Comparison of ENCODE assay signal across 10 cellular contexts in genomic region chr19:13096968-13097330, GRCh38. TPM values are rescaled to one million over a fixed set of nuclear protein-coding genes. Genes with fewer than 3 reads are reported as not detected.
DNase-seq lines count a peak whose midpoint lies in the region; ATAC-seq and TF ChIP-seq lines count a peak whose summit lies in the region.
"Had no signal": no experiment of that assay in that cellular context is flagged by ENCODE, and none has a peak within 500 bp of the region (broad histone marks: within the 10 kb centered on the region; RNA-seq: fewer than 3 reads in every experiment).

No MANE protein-coding gene starts in this region.

- H3K4me3 Mint-ChIP-seq in activated T-helper 2 cell treated with anti-CD3 and anti-CD28 coated beads, Interferon-gamma antibody, Interleukin-2, Interleukin-4, amounts not matched to agents 10 μg/mL and 5 μg/mL and 100 μg/mL, durations not matched to agents 14 hours and 24 hours and 36 hours (ENCODE audit: low read depth) = peak overlapping the region; percentile 67
- peak overlapping the region; percentile 89 to 98 (median 97) for H3K4me3 Mint-ChIP-seq in naive B cell

- TF ChIP-seq CTCF in left ventricle myocardium inferior (IDR thresholded peaks at IDR 0.05; ENCODE audit: borderline replicate concordance) (no peak), upper lobe of right lung (IDR thresholded peaks at IDR 0.05) (no peak), foreskin fibroblast (IDR thresholded peaks at IDR 0.05; ENCODE audit: low read depth, low read length) (no peak)

- H3K9me3 Mint-ChIP-seq in activated T-helper 2 cell treated with anti-CD3 and anti-CD28 coated beads, Interferon-gamma antibody, Interleukin-2, Interleukin-4, amounts not matched to agents 10 μg/mL and 5 μg/mL and 100 μg/mL, durations not matched to agents 14 hours and 24 hours and 36 hours = no peaks in the 10 kb centered on the region
- H3K9me3 Mint-ChIP-seq in naive B cell = no peaks in the 10 kb centered on the region

- H3K27ac Mint-ChIP-seq in activated T-helper 2 cell treated with anti-CD3 and anti-CD28 coated beads, Interferon-gamma antibody, Interleukin-2, Interleukin-4, amounts not matched to agents 10 μg/mL and 5 μg/mL and 100 μg/mL, durations not matched to agents 14 hours and 24 hours and 36 hours = peak overlapping the region; percentile 72
- H3K27ac Mint-ChIP-seq in naive B cell = peak overlapping the region; percentile 86 to 99 (median 94)

- H3K4me3 ChIP-seq in left ventricle myocardium inferior = peak overlapping the region; percentile 70
- H3K4me3 ChIP-seq in upper lobe of right lung = peak overlapping the region; percentile 55
- no peak overlapping the region for H3K4me3 ChIP-seq in foreskin fibroblast (ENCODE audit: low read depth in 1 of 2, low read length in 2 of 2)

- peaks cover 42% of the 10 kb centered on the region for H3K4me1 Mint-ChIP-seq in activated T-helper 2 cell treated with anti-CD3 and anti-CD28 coated beads, Interferon-gamma antibody, Interleukin-2, Interleukin-4, amounts not matched to agents 10 μg/mL and 5 μg/mL and 100 μg/mL, durations not matched to agents 14 hours and 24 hours and 36 hours (ENCODE audit: low read depth)
- H3K4me1 Mint-ChIP-seq in naive B cell = peaks cover 35 to 62% (median 44%) of the 10 kb centered on the region in 3 donors

- peaks cover 3% of the 10 kb centered on the region for H3K36me3 Mint-ChIP-seq in activated T-helper 2 cell treated with anti-CD3 and anti-CD28 coated beads, Interferon-gamma antibody, Interleukin-2, Interleukin-4, amounts not matched to agents 10 μg/mL and 5 μg/mL and 100 μg/mL, durations not matched to agents 14 hours and 24 hours and 36 hours (ENCODE audit: low read depth)
- peaks cover 9% of the 10 kb centered on the region in 2 donors for H3K36me3 Mint-ChIP-seq in naive B cell

- H3K36me3 ChIP-seq in left ventricle myocardium inferior (peaks cover 10% of the 10 kb centered on the region), upper lobe of right lung (peaks cover 9% of the 10 kb centered on the region)

- H3K27me3 Mint-ChIP-seq in activated T-helper 2 cell treated with anti-CD3 and anti-CD28 coated beads, Interferon-gamma antibody, Interleukin-2, Interleukin-4, amounts not matched to agents 10 μg/mL and 5 μg/mL and 100 μg/mL, durations not matched to agents 14 hours and 24 hours and 36 hours (ENCODE audit: low read depth) = peaks cover 29% of the 10 kb centered on the region
- no peaks in the 10 kb centered on the region for H3K27me3 Mint-ChIP-seq in naive B cell

- no peak for ATAC-seq in Right ventricle myocardium superior (ENCODE audit: poor library complexity)
- ATAC-seq in naive B cell (ENCODE audit: low read depth in 2 of 2) = no peak
- ATAC-seq in upper lobe of right lung = no peak
- no peak for ATAC-seq in HG03521 (IDR thresholded peaks at IDR 0.05; ENCODE audit: unreplicated experiment)

- H3K9me3 ChIP-seq in left ventricle myocardium inferior (replicated peaks) (no peaks in the 10 kb centered on the region), upper lobe of right lung (no peaks in the 10 kb centered on the region)

- H3K27me3 ChIP-seq in left ventricle myocardium inferior (ENCODE audit: low read depth) = no peaks in the 10 kb centered on the region
- no peaks in the 10 kb centered on the region for H3K27me3 ChIP-seq in upper lobe of right lung

- intact Hi-C loops in left ventricle myocardium inferior (cut with micrococcal nuclease) = no loop called here
- intact Hi-C loops in Right ventricle myocardium superior (cut with DNase I) = no loop called here
- intact Hi-C loops in activated T-helper 2 cell treated with anti-CD3 and anti-CD28 coated beads, Interferon-gamma antibody, Interleukin-2, Interleukin-4, amounts not matched to agents 10 μg/mL and 5 μg/mL and 100 μg/mL, durations not matched to agents 14 hours and 24 hours and 36 hours (cut with micrococcal nuclease) = loop anchor here (1.0 to 5.0 kb wide), 2 partner anchors 85 to 260 kb away; partner anchors contain the start of gene MAST1
- intact Hi-C loops in upper lobe of right lung (cut with DNase I) = loop anchor here (10.0 kb wide), 2 partner anchors 72 to 122 kb away; no protein-coding TSS in a partner anchor

- peak overlapping the region; percentile 97 for H3K27ac ChIP-seq in left ventricle myocardium inferior (replicated peaks)
- H3K27ac ChIP-seq in upper lobe of right lung = no peak overlapping the region

- H3K4me1 ChIP-seq in left ventricle myocardium inferior (peaks cover 98% of the 10 kb centered on the region), upper lobe of right lung (peaks cover 52% of the 10 kb centered on the region)

- DNase-seq in left ventricle myocardium inferior (no peak), Right ventricle myocardium superior (no peak), naive B cell (no peak), upper lobe of right lung (no peak), NCI-H2107 treated with DMSO at 0.1 percent for 48 hours (lab: John Stamatoyannopoulos, UW; ENCODE audit: unreplicated experiment) (no peak), foreskin fibroblast (no peak)
- DNase-seq in activated T-helper 2 cell treated with anti-CD3 and anti-CD28 coated beads, Interferon-gamma antibody, Interleukin-2, Interleukin-4, amounts not matched to agents 10 μg/mL and 5 μg/mL and 100 μg/mL, durations not matched to agents 14 hours and 24 hours and 36 hours (ENCODE audit: low spot score) = no peak
- DNase-seq: NCI-H2227 treated with DMSO at 0.1 percent for 48 hours had no signal

RNA-seq across cellular contexts. Expression of gene LYL1, which starts 5.7 kb away (rescaled TPM):
- total RNA-seq in left ventricle myocardium inferior (6.3 TPM), Right ventricle myocardium superior (7.2 TPM), upper lobe of right lung (21.8 TPM)
- 5.5 and 5.6 TPM in 2 replicates for total RNA-seq in activated T-helper 2 cell treated with anti-CD3 and anti-CD28 coated beads, Interferon-gamma antibody, Interleukin-2, Interleukin-4, amounts not matched to agents 10 μg/mL and 5 μg/mL and 100 μg/mL, durations not matched to agents 14 hours and 24 hours and 36 hours
- 10 to 100 TPM; 39.9 to 88.3 (median 50.8) TPM for polyA plus RNA-seq in naive B cell (ENCODE audit: low read depth in 6 of 6)
- total RNA-seq: SK-MEL-5 had no signal

RNA-seq across cellular contexts. Expression of gene TRMT1, which starts 19.6 kb away (rescaled TPM):
- total RNA-seq in left ventricle myocardium inferior = 19.6 TPM
- total RNA-seq in Right ventricle myocardium superior = 18.4 TPM
- 112 and 116 TPM in 2 replicates for total RNA-seq in activated T-helper 2 cell treated with anti-CD3 and anti-CD28 coated beads, Interferon-gamma antibody, Interleukin-2, Interleukin-4, amounts not matched to agents 10 μg/mL and 5 μg/mL and 100 μg/mL, durations not matched to agents 14 hours and 24 hours and 36 hours
- polyA plus RNA-seq in naive B cell (ENCODE audit: low read depth in 6 of 6) = 10 to 100 TPM; 20.2 to 36.3 (median 24.1) TPM
- 33.7 TPM for total RNA-seq in upper lobe of right lung

RNA-seq across cellular contexts. Expression of gene NACC1, which starts 21.1 kb away (rescaled TPM):
- total RNA-seq in left ventricle myocardium inferior (35.4 TPM), Right ventricle myocardium superior (44.6 TPM), upper lobe of right lung (39.8 TPM)
- 117 and 132 TPM in 2 replicates for total RNA-seq in activated T-helper 2 cell treated with anti-CD3 and anti-CD28 coated beads, Interferon-gamma antibody, Interleukin-2, Interleukin-4, amounts not matched to agents 10 μg/mL and 5 μg/mL and 100 μg/mL, durations not matched to agents 14 hours and 24 hours and 36 hours
- 1 to 10 TPM in 2 of 6 donors, under 1 TPM in 4; 0.47 to 1.4 (median 0.67) TPM for polyA plus RNA-seq in naive B cell (ENCODE audit: low read depth in 6 of 6)

RNA-seq across cellular contexts. Expression of gene STX10, which starts 53.2 kb away (rescaled TPM):
- 39.2 TPM for total RNA-seq in left ventricle myocardium inferior
- total RNA-seq in Right ventricle myocardium superior = 38.2 TPM
- total RNA-seq in activated T-helper 2 cell treated with anti-CD3 and anti-CD28 coated beads, Interferon-gamma antibody, Interleukin-2, Interleukin-4, amounts not matched to agents 10 μg/mL and 5 μg/mL and 100 μg/mL, durations not matched to agents 14 hours and 24 hours and 36 hours = 68.9 and 69.1 TPM in 2 replicates
- polyA plus RNA-seq in naive B cell (ENCODE audit: low read depth in 6 of 6) = 10 to 100 TPM; 48.2 to 84.3 (median 60.0) TPM
- 65.4 TPM for total RNA-seq in upper lobe of right lung

RNA-seq across cellular contexts. Expression of gene IER2, which starts 53.3 kb away (rescaled TPM):
- total RNA-seq in left ventricle myocardium inferior (17.3 TPM), Right ventricle myocardium superior (17.7 TPM), upper lobe of right lung (104 TPM)
- 140 and 143 TPM in 2 replicates for total RNA-seq in activated T-helper 2 cell treated with anti-CD3 and anti-CD28 coated beads, Interferon-gamma antibody, Interleukin-2, Interleukin-4, amounts not matched to agents 10 μg/mL and 5 μg/mL and 100 μg/mL, durations not matched to agents 14 hours and 24 hours and 36 hours
- 1,000 to 10,000 TPM in 2 of 6 donors, 100 to 1,000 TPM in 4; 351 to 1,131 (median 562) TPM for polyA plus RNA-seq in naive B cell (ENCODE audit: low read depth in 6 of 6)

Comparison
In these comparisons a context has a peak if more than half of its experiments do, and no peak if none do; other contexts are left out.
1. H3K4me3 ChIP-seq: peak in left ventricle myocardium inferior (single experiment) and upper lobe of right lung (single experiment); none in foreskin fibroblast (0 of 2).
2. intact Hi-C loops: an anchor here in activated T-helper 2 cell treated with anti-CD3 and anti-CD28 coated beads, Interferon-gamma antibody, Interleukin-2, Interleukin-4, amounts not matched to agents 10 μg/mL and 5 μg/mL and 100 μg/mL, durations not matched to agents 14 hours and 24 hours and 36 hours (1.0 to 5.0 kb wide) and upper lobe of right lung (10.0 kb wide); none called in left ventricle myocardium inferior and Right ventricle myocardium superior.